8 cellular contexts compared by ENCODE assay signal in the genomic region with DNA sequence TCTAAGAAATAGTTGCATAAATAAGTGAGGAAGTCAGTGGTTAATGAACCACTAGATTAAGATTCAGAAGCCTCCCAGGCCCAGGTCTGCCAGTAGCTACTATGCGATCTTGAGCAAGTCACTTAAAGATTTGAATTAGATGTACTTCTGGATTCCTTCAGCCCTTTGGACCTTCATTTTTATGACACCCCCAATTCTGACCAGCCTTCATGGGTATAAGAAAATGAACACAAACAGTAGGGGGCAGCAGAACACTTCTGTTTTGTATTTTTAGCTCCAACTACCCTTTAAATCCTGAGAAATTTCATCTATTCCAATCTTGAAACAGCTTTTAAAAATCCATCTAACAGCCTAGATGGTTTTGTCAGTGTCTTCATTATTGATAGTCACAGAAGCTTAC. TPM values are rescaled to one million over a fixed set of nuclear protein-coding genes. Genes with fewer than 3 reads are reported as not detected.
DNase-seq lines count a peak whose midpoint lies in the region; ATAC-seq and TF ChIP-seq lines count a peak whose summit lies in the region.
"Had no signal": no experiment of that assay in that cellular context is flagged by ENCODE, and none has a peak within 500 bp of the region (broad histone marks: within the 10 kb centered on the region; RNA-seq: fewer than 3 reads in every experiment).

No MANE protein-coding gene starts in this region.

- H3K4me1 ChIP-seq in endodermal cell (ENCODE audit: control insufficient read depth, insufficient read depth, low read length) (peaks cover 2% of the 10 kb centered on the region), psoas muscle (no peaks in the 10 kb centered on the region)

- no peaks in the 10 kb centered on the region for H3K36me3 Mint-ChIP-seq in endodermal cell (ENCODE audit: low read depth)

- peak; percentile 11 for DNase-seq in GM12865 (ENCODE audit: low read depth)
- DNase-seq in NCI-H460 (ENCODE audit: extremely low read depth, low read depth) = peak; percentile 22
- no peak for DNase-seq in endodermal cell
- no peak for DNase-seq in psoas muscle
- DNase-seq in activated CD8-positive, alpha-beta memory T cell treated with anti-CD3 and anti-CD28 coated beads for 24 hours = no peak
- DNase-seq: activated naive CD4-positive, alpha-beta T cell treated with anti-CD3 and anti-CD28 coated beads for 36 hours had no signal

- H3K9me3 ChIP-seq in endodermal cell (ENCODE audit: control insufficient read depth, low read length) (no peaks in the 10 kb centered on the region), psoas muscle (no peaks in the 10 kb centered on the region)

- H3K4me3 Mint-ChIP-seq in endodermal cell = no peak overlapping the region
- H3K4me3 Mint-ChIP-seq: activated naive CD4-positive, alpha-beta T cell treated with anti-CD3 and anti-CD28 coated beads for 36 hours had no signal

- no peaks in the 10 kb centered on the region for H3K27me3 Mint-ChIP-seq in endodermal cell (ENCODE audit: insufficient read depth)

- intact Hi-C loops in psoas muscle (cut with DNase I) = no loop called here

- no peaks in the 10 kb centered on the region for H3K27me3 ChIP-seq in endodermal cell (ENCODE audit: control insufficient read depth, insufficient read depth, low read length, poor library complexity, severe bottlenecking)
- H3K27me3 ChIP-seq in psoas muscle (ENCODE audit: insufficient read depth in 3 of 3, low read length in 2 of 3) = no peaks in the 10 kb centered on the region

- no peak overlapping the region for H3K4me3 ChIP-seq in GM12865 (ENCODE audit: low read depth, low read length)
- H3K4me3 ChIP-seq in endodermal cell (ENCODE audit: low read length) = no peak overlapping the region
- no peak overlapping the region for H3K4me3 ChIP-seq in psoas muscle

- WGBS in endodermal cell (ENCODE audit: insufficient coverage in 1 of 2, insufficient read length in 1 of 2), 2 experiments = 80% methylated on average over 1 of the region's 1 CpG; no CpG with 5 or more reads in 1 of the 2 experiments
- WGBS in psoas muscle, 3 donors = 43 to 75% (median 57%) methylated on average over 1 of the region's 1 CpG

- no peaks in the 10 kb centered on the region for H3K9me3 Mint-ChIP-seq in endodermal cell
- H3K9me3 Mint-ChIP-seq: activated naive CD4-positive, alpha-beta T cell treated with anti-CD3 and anti-CD28 coated beads for 36 hours had no signal

- no peak for TF ChIP-seq CTCF in GM12865 (IDR thresholded peaks at IDR 0.05; ENCODE audit: insufficient read depth, low read depth, low read length, missing control alignments)
- peak; percentile 83 for TF ChIP-seq CTCF in endodermal cell (conservative IDR thresholded peaks at IDR 0.05)
- TF ChIP-seq CTCF in psoas muscle (IDR thresholded peaks at IDR 0.05) = peak; percentile 65

- no peak overlapping the region for H3K9ac ChIP-seq in endodermal cell (ENCODE audit: extremely low read depth, low read length, poor library complexity, severe bottlenecking)

- H3K27ac Mint-ChIP-seq in endodermal cell = no peak overlapping the region
- H3K27ac Mint-ChIP-seq: activated naive CD4-positive, alpha-beta T cell treated with anti-CD3 and anti-CD28 coated beads for 36 hours had no signal

- H3K36me3 ChIP-seq in endodermal cell (ENCODE audit: control insufficient read depth, insufficient read depth, low read length) = peaks cover 3% of the 10 kb centered on the region
- no peaks in the 10 kb centered on the region for H3K36me3 ChIP-seq in psoas muscle (ENCODE audit: insufficient read depth in 1 of 2, low read depth in 1 of 2)

- ATAC-seq in psoas muscle (peak in 1 of 4 donors; percentile 62), GM21390 (IDR thresholded peaks at IDR 0.05; ENCODE audit: unreplicated experiment) (no peak), HG03354 (IDR thresholded peaks at IDR 0.05; ENCODE audit: poor library complexity, severe bottlenecking, unreplicated experiment) (no peak)

- no peak overlapping the region for H3K27ac ChIP-seq in endodermal cell (ENCODE audit: low read depth, low read length)
- no peak overlapping the region for H3K27ac ChIP-seq in psoas muscle

- peaks cover 13% of the 10 kb centered on the region for H3K4me1 Mint-ChIP-seq in endodermal cell

RNA-seq across cellular contexts. Expression of gene TMEM47, which starts 19.0 kb away (rescaled TPM):
- 12.9 and 14.4 TPM in 2 replicates for total RNA-seq in NCI-H460 (2014; rRNA removed; shearing (Covaris generic))
- polyA plus RNA-seq in NCI-H460 (2014; cell fraction: nucleus; rRNA removed) = 5.3 and 7.6 TPM in 2 replicates
- 10 to 100 TPM; 12.6 to 13.6 TPM for total RNA-seq in endodermal cell
- 91.6 TPM for polyA plus RNA-seq in endodermal cell (2013, experiment 1 of 2)
- polyA plus RNA-seq in endodermal cell (2013, experiment 2 of 2) = 75.1 TPM
- 10 to 100 TPM; 17.3 to 34.3 (median 28.5) TPM for total RNA-seq in psoas muscle
- polyA plus RNA-seq in psoas muscle = 10 to 100 TPM in 2 of 3 donors, 1 to 10 TPM in 1; 8.9 to 21.9 (median 11.0) TPM
- total RNA-seq: activated naive CD4-positive, alpha-beta T cell treated with anti-CD3 and anti-CD28 coated beads for 36 hours had no signal

Comparison
In these comparisons a context has a peak if more than half of its experiments do, and no peak if none do; other contexts are left out.
1. DNase-seq: peak in GM12865 (single experiment) and NCI-H460 (single experiment); none in endodermal cell (single experiment), psoas muscle (0 of 2) and activated CD8-positive, alpha-beta memory T cell treated with anti-CD3 and anti-CD28 coated beads for 24 hours (single experiment).